ENCODE assay signal across 17 cellular contexts in genomic region chr1:25666437-25666836, GRCh38. TPM values are rescaled to one million over a fixed set of nuclear protein-coding genes. Genes with fewer than 3 reads are reported as not detected.
A peak's percentile ranks its signal among the peaks of the same experiment; 100 is the strongest.
DNase-seq lines count a peak whose midpoint lies in the region; ATAC-seq and TF ChIP-seq lines count a peak whose summit lies in the region.
"Had no signal": no experiment of that assay in that cellular context is flagged by ENCODE, and none has a peak within 500 bp of the region (broad histone marks: within the 10 kb centered on the region; RNA-seq: fewer than 3 reads in every experiment).

No MANE protein-coding gene starts in this region.

- CTCF ChIA-PET in SK-N-SH (lab: Yijun Ruan, JAX) = interaction anchor here (0.6 to 1.6 kb wide), 5 partner anchors 30 to 140 kb away, joined by 3 to 5 read pairs (median 3); no protein-coding TSS in a partner anchor
- CTCF ChIA-PET in OCI-LY7 (lab: Charles Lee; ENCODE audit: unreplicated experiment) = no interaction called here

- POLR2A ChIA-PET in SK-N-SH (lab: Yijun Ruan, JAX) (no interaction called here), OCI-LY7 (lab: Charles Lee) (no interaction called here)

- no peaks in the 10 kb centered on the region for H3K79me1 ChIP-seq in neuronal stem cell (ENCODE audit: low read depth, low read length)

- H3K9ac ChIP-seq in SK-N-SH (no peak overlapping the region), neuronal stem cell (ENCODE audit: low read depth, low read length, poor library complexity) (no peak overlapping the region)
- H3K9ac ChIP-seq: BLaER1 had no signal

- H4K20me1 ChIP-seq in SK-N-SH (ENCODE audit: insufficient read depth) = no peaks in the 10 kb centered on the region
- no peaks in the 10 kb centered on the region for H4K20me1 ChIP-seq in OCI-LY7 (ENCODE audit: insufficient read depth, low read length)
- H4K20me1 ChIP-seq: BLaER1 had no signal

- H3K9me3 ChIP-seq in SK-N-SH (no peaks in the 10 kb centered on the region), neuronal stem cell (replicated peaks in 1 of 2; ENCODE audit: control insufficient read depth in 2 of 2, insufficient read depth in 1 of 2, low read depth in 1 of 2, low read length in 2 of 2) (no peaks in the 10 kb centered on the region), OCI-LY7 (ENCODE audit: low read length) (no peaks in the 10 kb centered on the region)
- H3K9me3 ChIP-seq: A549, BLaER1 had no signal

- H3K79me2 ChIP-seq in SK-N-SH (ENCODE audit: insufficient read depth) (no peaks in the 10 kb centered on the region), OCI-LY7 (ENCODE audit: insufficient read depth, low read depth, low read length) (no peaks in the 10 kb centered on the region)

- H3K4me2 ChIP-seq in SK-N-SH = no peak overlapping the region
- H3K4me2 ChIP-seq in neuronal stem cell (ENCODE audit: insufficient read depth, low read length, poor library complexity, severe bottlenecking) = no peak overlapping the region
- no peak overlapping the region for H3K4me2 ChIP-seq in OCI-LY7 (ENCODE audit: low read length)
- H3K4me2 ChIP-seq: A549, BLaER1 had no signal

- H3K27me3 Mint-ChIP-seq in effector memory CD8-positive, alpha-beta T cell = no peaks in the 10 kb centered on the region

- H3K36me3 Mint-ChIP-seq in effector memory CD8-positive, alpha-beta T cell (ENCODE audit: insufficient read depth) = no peaks in the 10 kb centered on the region

- no peak overlapping the region for H2AK5ac ChIP-seq in neuronal stem cell (ENCODE audit: low read depth, low read length)

- H3K4me3 Mint-ChIP-seq in effector memory CD8-positive, alpha-beta T cell = no peak overlapping the region

- no peak overlapping the region for H3K23ac ChIP-seq in neuronal stem cell (ENCODE audit: low read depth, low read length, poor library complexity)

- no peak overlapping the region for H2BK120ac ChIP-seq in neuronal stem cell (ENCODE audit: low read depth, low read length)

- DNase-seq in SK-N-SH (peak; percentile 40), NCI-H1092 (lab: John Stamatoyannopoulos, UW) (peak; percentile 58), neuronal stem cell (ENCODE audit: low spot score) (no peak), foreskin fibroblast (no peak), OCI-LY7 (ENCODE audit: low spot score) (no peak)
- DNase-seq in effector memory CD8-positive, alpha-beta T cell = no peak
- DNase-seq in central memory CD4-positive, alpha-beta T cell = no peak
- DNase-seq: activated CD4-positive, alpha-beta T cell treated with anti-CD3 and anti-CD28 coated beads for 48 hours; activated gamma-delta T cell; Kasumi-1; left cardiac atrium; NCI-H510A treated with DMSO at 0.1 percent for 48 hours; stimulated activated CD8-positive, alpha-beta memory T cell treated with anti-CD3 and anti-CD28 coated beads, Interleukin-4, amount 100 ng/mL, for 48 hours; T-helper 1 cell had no signal

- H3K18ac ChIP-seq in neuronal stem cell (ENCODE audit: low read length) = no peak overlapping the region

- intact Hi-C loops in OCI-LY7 (cut with micrococcal nuclease; ENCODE audit: unreplicated experiment) = no loop called here

- H3K4ac ChIP-seq in neuronal stem cell (ENCODE audit: low read length) = no peak overlapping the region

- peaks cover under 1 to 7% of the 10 kb centered on the region in 2 donors for H3K4me1 Mint-ChIP-seq in effector memory CD8-positive, alpha-beta T cell (ENCODE audit: low read depth in 2 of 2)

- no peak overlapping the region for H2BK15ac ChIP-seq in neuronal stem cell (ENCODE audit: low read length)

- H3K4me3 ChIP-seq in SK-N-SH (ENCODE audit: low read depth in 2 of 2, low read length in 1 of 2) = no peak overlapping the region
- H3K4me3 ChIP-seq in neuronal stem cell (ENCODE audit: low read length in 2 of 2) = no peak overlapping the region
- H3K4me3 ChIP-seq in foreskin fibroblast (ENCODE audit: low read depth in 1 of 2, low read length in 2 of 2) = no peak overlapping the region
- H3K4me3 ChIP-seq in OCI-LY7 (ENCODE audit: low read depth, low read length, poor library complexity, severe bottlenecking) = no peak overlapping the region
- H3K4me3 ChIP-seq: A549, BLaER1 had no signal

- H3K27ac Mint-ChIP-seq in effector memory CD8-positive, alpha-beta T cell = peak overlapping the region; percentile 60

- no peak overlapping the region for H2BK12ac ChIP-seq in neuronal stem cell (ENCODE audit: low read length)

- peak overlapping the region in 1 of 2 experiments; percentile 77; a peak in 2 of 4 replicates for H3K27ac ChIP-seq in SK-N-SH (ENCODE audit: low read depth in 2 of 2, low read length in 1 of 2)
- H3K27ac ChIP-seq in neuronal stem cell (replicated peaks; ENCODE audit: low read length) = no peak overlapping the region
- H3K27ac ChIP-seq in OCI-LY7 (ENCODE audit: low read depth, low read length, poor library complexity, severe bottlenecking) = no peak overlapping the region
- H3K27ac ChIP-seq: A549, BLaER1 had no signal

- ATAC-seq in SK-N-SH treated with all-trans-retinoic acid at 6 μM for 48 hours = no peak
- ATAC-seq in effector memory CD8-positive, alpha-beta T cell (replicated peaks) = no peak
- ATAC-seq: A549, left cardiac atrium had no signal

- H4K91ac ChIP-seq in neuronal stem cell (ENCODE audit: low read depth, low read length, poor library complexity) = no peak overlapping the region

- no TSS peak for BruUV-seq in OCI-LY7 (replicated peaks; lab: Mats Ljungman, UMichigan)

- H3F3A ChIP-seq in SK-N-SH (replicated peaks; ENCODE audit: insufficient read depth) = no peaks in the 10 kb centered on the region

- 57% methylated on average over 5 of the region's 6 CpGs for WGBS in SK-N-SH (ENCODE audit: low lambda C conversion rate)
- WGBS in neuronal stem cell (ENCODE audit: extremely low coverage in 2 of 2, insufficient read length in 2 of 2, insufficient replicate concordance in 1 of 2), 2 donors = no CpG with 5 or more reads among the region's 6 CpGs

- peaks cover 0 to 15% of the 10 kb centered on the region in 2 experiments; a peak in 2 of 4 replicates for H3K4me1 ChIP-seq in SK-N-SH (ENCODE audit: control insufficient read depth in 1 of 2, insufficient read depth in 2 of 2, low read depth in 1 of 2, low read length in 1 of 2)
- peaks cover 12 to 17% of the 10 kb centered on the region in 2 donors for H3K4me1 ChIP-seq in neuronal stem cell (ENCODE audit: control insufficient read depth in 2 of 2, insufficient read depth in 1 of 2, low read depth in 1 of 2, low read length in 2 of 2)
- peaks cover 18% of the 10 kb centered on the region for H3K4me1 ChIP-seq in OCI-LY7 (ENCODE audit: insufficient read depth, low read length, poor library complexity, severe bottlenecking)

- H2AFZ ChIP-seq in SK-N-SH (ENCODE audit: low read depth) (no peak overlapping the region), neuronal stem cell (ENCODE audit: low read length) (peak overlapping the region; percentile 54), OCI-LY7 (ENCODE audit: low read length) (no peak overlapping the region)

- no peak overlapping the region for H4K8ac ChIP-seq in neuronal stem cell (ENCODE audit: low read depth, low read length)

- TF ChIP-seq CTCF in SK-N-SH (IDR thresholded peaks at IDR 0.05) = no peak
- no peak for TF ChIP-seq CTCF in foreskin fibroblast (IDR thresholded peaks at IDR 0.05; ENCODE audit: low read depth, low read length)
- TF ChIP-seq CTCF in OCI-LY7 (conservative IDR thresholded peaks at IDR 0.05; ENCODE audit: low read length) = no peak

- H3K9me2 ChIP-seq in SK-N-SH (no peaks in the 10 kb centered on the region), OCI-LY7 (ENCODE audit: insufficient read depth, low read length) (no peaks in the 10 kb centered on the region)

- no peak for TF ChIP-seq EP300 in SK-N-SH (IDR thresholded peaks at IDR 0.05; ENCODE audit: borderline replicate concordance in 1 of 2, low read depth in 1 of 2, low read length in 1 of 2)

- no peak for TF ChIP-seq RAD21 in SK-N-SH (IDR thresholded peaks at IDR 0.05; ENCODE audit: low read length)

- H3K14ac ChIP-seq in neuronal stem cell (ENCODE audit: low read length) = no peak overlapping the region

- H3K36me3 ChIP-seq in SK-N-SH (replicated peaks in 1 of 2; ENCODE audit: control insufficient read depth in 1 of 2, insufficient read depth in 2 of 2, low read length in 1 of 2) (no peaks in the 10 kb centered on the region), neuronal stem cell (replicated peaks in 1 of 2; ENCODE audit: control insufficient read depth in 2 of 2, insufficient read depth in 2 of 2, low read length in 2 of 2) (no peaks in the 10 kb centered on the region), OCI-LY7 (ENCODE audit: insufficient read depth, low read length) (no peaks in the 10 kb centered on the region)
- H3K36me3 ChIP-seq: BLaER1 had no signal

- no peaks in the 10 kb centered on the region; the same call in 1 of the 2 replicates for H3K27me3 ChIP-seq in SK-N-SH (ENCODE audit: insufficient read depth)
- H3K27me3 ChIP-seq in neuronal stem cell (ENCODE audit: control insufficient read depth in 3 of 3, insufficient read depth in 3 of 3, low read depth in 1 of 3, low read length in 3 of 3) = no peaks in the 10 kb centered on the region
- H3K27me3 ChIP-seq: BLaER1 had no signal

- H2BK5ac ChIP-seq in neuronal stem cell (ENCODE audit: low read length) = no peak overlapping the region

- no peaks in the 10 kb centered on the region for H3K9me3 Mint-ChIP-seq in effector memory CD8-positive, alpha-beta T cell

TF ChIP-seq in SK-N-SH, 30 proteins besides CTCF, POLR2A, EP300 and RAD21:
- no peak for TF ChIP-seq RXRA (IDR thresholded peaks at IDR 0.05; ENCODE audit: borderline replicate concordance, low read depth)
- TF ChIP-seq YY1 (IDR thresholded peaks at IDR 0.05; ENCODE audit: low read depth) = no peak
- TF ChIP-seq RCOR1 (IDR thresholded peaks at IDR 0.05; ENCODE audit: low read length) = no peak
- no peak for TF ChIP-seq GABPA (IDR thresholded peaks at IDR 0.05; ENCODE audit: low read depth)

RNA-seq across cellular contexts. Expression of gene MAN1C1, which starts 49.8 kb away (rescaled TPM):
- polyA plus RNA-seq in SK-N-SH (2012; rRNA removed) = 0.20 and 0.26 TPM in 2 replicates
- polyA plus RNA-seq in SK-N-SH (2012; cell fraction: cytosol; rRNA removed) = 0.21 and 0.32 TPM in 2 replicates
- 0.25 and 0.27 TPM in 2 replicates for polyA plus RNA-seq in SK-N-SH (2012; cell fraction: nucleus; rRNA removed)
- polyA plus RNA-seq in neuronal stem cell (2013, experiment 1 of 2) = 7.3 TPM
- polyA plus RNA-seq in neuronal stem cell (2013, experiment 2 of 2) = 7.1 TPM
- 2.4 and 3.0 TPM in 2 replicates for total RNA-seq in OCI-LY7 (2014; rRNA removed; shearing (Covaris generic))
- 4.6 and 4.9 TPM in 2 replicates for total RNA-seq in OCI-LY7 (2022)

Comparison
In these comparisons a context has a peak if more than half of its experiments do, and no peak if none do; other contexts are left out.
1. DNase-seq: peak in SK-N-SH (single experiment) and NCI-H1092 (single experiment); none in effector memory CD8-positive, alpha-beta T cell (0 of 3), neuronal stem cell (single experiment), foreskin fibroblast (0 of 2), OCI-LY7 (single experiment) and central memory CD4-positive, alpha-beta T cell (single experiment).